12 cellular contexts compared by ENCODE assay signal in genomic region chr2:18632699-18633098, GRCh38. TPM values are rescaled to one million over a fixed set of nuclear protein-coding genes. Genes with fewer than 3 reads are reported as not detected.
"Had no signal": no experiment of that assay in that cellular context is flagged by ENCODE, and none has a peak within 500 bp of the region (broad histone marks: within the 10 kb centered on the region; RNA-seq: fewer than 3 reads in every experiment).

No MANE protein-coding gene starts in this region.

RNA-seq across cellular contexts. Expression of gene NT5C1B, which starts 43.3 kb away (rescaled TPM):
- total RNA-seq: OCI-LY7, PC-3, PC-9, Peyer's patch, Right ventricle myocardium inferior, Right ventricle myocardium superior, RPMI7951, SJCRH30, SJSA1, SK-MEL-5, T-cell had no signal
- polyA plus RNA-seq: SK-N-SH had no signal
